ENCODE assay signal across 14 cellular contexts in genomic region chrX:121322159-121322558, GRCh38.
A peak's percentile ranks its signal among the peaks of the same experiment; 100 is the strongest.
DNase-seq lines count a peak whose midpoint lies in the region; ATAC-seq, FAIRE-seq and TF ChIP-seq lines count a peak whose summit lies in the region.
"Had no signal": no experiment of that assay in that cellular context is flagged by ENCODE, and none has a peak within 500 bp of the region (broad histone marks: within the 10 kb centered on the region; RNA-seq: fewer than 3 reads in every experiment).

No MANE protein-coding gene starts in this region.

- peak; percentile 31 to 48 (median 38); a peak in 3 of 6 replicates for TF ChIP-seq CTCF in GM12878 (IDR thresholded peaks at IDR 0.05 in 2 of 3, conservative IDR thresholded peaks at IDR 0.05 in 1 of 3; ENCODE audit: control insufficient read depth in 2 of 3, extremely low read depth in 1 of 3, insufficient read depth in 1 of 3, low read depth in 3 of 3, low read length in 3 of 3)
- peak; percentile 34 for TF ChIP-seq CTCF in osteoblast (IDR thresholded peaks at IDR 0.05; ENCODE audit: extremely low read depth, low read depth, low read length)
- no peak for TF ChIP-seq CTCF in stomach (IDR thresholded peaks at IDR 0.05)

- H4K20me1 ChIP-seq in GM12878 (ENCODE audit: control insufficient read depth, insufficient read depth) (no peaks in the 10 kb centered on the region), osteoblast (ENCODE audit: insufficient read depth, low read length) (no peaks in the 10 kb centered on the region)

- intact Hi-C loops in GM12878 (cut with micrococcal nuclease; ENCODE audit: unreplicated experiment) = loop anchor here (5.0 kb wide), 1 partner anchor 255 kb away; no protein-coding TSS in a partner anchor
- intact Hi-C loops in left colon (cut with DNase I, micrococcal nuclease) = no loop called here
- intact Hi-C loops in stomach (cut with DNase I; ENCODE audit: low total_unique reads) = no loop called here

- no peak overlapping the region for H3K9ac ChIP-seq in GM12878 (ENCODE audit: control insufficient read depth, insufficient read depth, low read length)

- H3K27ac ChIP-seq in GM12878 (ENCODE audit: control insufficient read depth, insufficient read depth) (no peak overlapping the region), osteoblast (ENCODE audit: low read depth, low read length) (no peak overlapping the region), stomach (no peak overlapping the region)

- 0% methylated on average over 1 of the region's 1 CpG for WGBS in GM12878 (ENCODE audit: insufficient coverage, insufficient replicate concordance, low lambda C conversion rate, missing lambda C conversion rate)
- WGBS in stomach, 5 donors = 52 to 88% (median 67%) methylated on average over 1 of the region's 1 CpG

- no peak for FAIRE-seq in GM12878 (lab: Jason Lieb, UNC)

- H3K27me3 ChIP-seq in GM12878 (replicated peaks in 1 of 2; ENCODE audit: control insufficient read depth in 2 of 2, insufficient read depth in 2 of 2, low read length in 1 of 2) (no peaks in the 10 kb centered on the region), osteoblast (ENCODE audit: insufficient read depth, low read length) (no peaks in the 10 kb centered on the region), stomach (no peaks in the 10 kb centered on the region)

- TF ChIP-seq EP300 in GM12878 (IDR thresholded peaks at IDR 0.05; ENCODE audit: borderline replicate concordance in 1 of 2, control insufficient read depth in 1 of 2, low read depth in 2 of 2, low read length in 2 of 2) = no peak
- TF ChIP-seq EP300 in stomach (IDR thresholded peaks at IDR 0.05) = no peak

- H3K36me3 ChIP-seq in GM12878 (ENCODE audit: control insufficient read depth in 2 of 2, insufficient read depth in 2 of 2, low read length in 1 of 2) (no peaks in the 10 kb centered on the region), osteoblast (ENCODE audit: insufficient read depth, low read length) (no peaks in the 10 kb centered on the region), stomach (no peaks in the 10 kb centered on the region)

- DNase-seq in DMS 273 (lab: John Stamatoyannopoulos, UW; ENCODE audit: unreplicated experiment) = peak; percentile 10
- no peak for DNase-seq in DMS 273 treated with DMSO at 0.1 percent for 48 hours (lab: John Stamatoyannopoulos, UW)
- peak; percentile 11 for DNase-seq in KBM-7
- DNase-seq in GM12878 (ENCODE audit: low read depth, low spot score) = no peak
- no peak for DNase-seq in osteoblast (ENCODE audit: insufficient read length, low spot score, missing footprints)
- no peak for DNase-seq in left colon
- DNase-seq in stomach = no peak
- DNase-seq: 8988T; activated CD4-positive, alpha-beta T cell treated with anti-CD3 and anti-CD28 coated beads for 36 hours; activated naive CD8-positive, alpha-beta T cell treated with anti-CD3 and anti-CD28 coated beads, Interleukin-2, amount 10 ng/mL, durations not matched to agents 7 days and 5 days; activated T-cell treated with anti-CD3 and anti-CD28 coated beads, Interleukin-2, amount 50 U/mL, for 1 hour; CD8-positive, alpha-beta T cell; RPMI8226 had no signal

- BruUV-seq in GM12878 (replicated peaks; lab: Mats Ljungman, UMichigan) = no TSS peak

- RAD21 ChIA-PET in GM12878 (lab: Charles Lee; ENCODE audit: unreplicated experiment) = interaction anchor here (1.0 to 1.5 kb wide), 5 partner anchors 13 to 532 kb away, joined by 3 to 8 read pairs (median 4); no protein-coding TSS in a partner anchor

- H3K4me2 ChIP-seq in GM12878 (ENCODE audit: control insufficient read depth, insufficient read depth) (no peak overlapping the region), osteoblast (ENCODE audit: insufficient read depth, low read length) (no peak overlapping the region)

- CTCF ChIA-PET in GM12878 (lab: Yijun Ruan, JAX) = interaction anchor here (0.7 to 5.0 kb wide), 33 partner anchors 8 to 1330 kb away, joined by 3 to 31 read pairs (median 4); no protein-coding TSS in a partner anchor

- H3K9me3 ChIP-seq in GM12878 (replicated peaks; ENCODE audit: control insufficient read depth, insufficient read depth, low read length) (no peaks in the 10 kb centered on the region), osteoblast (ENCODE audit: low read depth, low read length) (no peaks in the 10 kb centered on the region), stomach (no peaks in the 10 kb centered on the region)

- ATAC-seq in GM12878 = no peak
- no peak for ATAC-seq in HG02610 (IDR thresholded peaks at IDR 0.05; ENCODE audit: unreplicated experiment)
- ATAC-seq in left colon = no peak
- ATAC-seq: activated CD4-positive, alpha-beta T cell treated with anti-CD3 and anti-CD28 coated beads for 36 hours; CD8-positive, alpha-beta T cell had no signal

- TF ChIP-seq RAD21 in GM12878 (IDR thresholded peaks at IDR 0.05; ENCODE audit: insufficient read depth, low read depth, low read length) = peak; percentile 10; the same call in 1 of the 2 replicates

- POLR2A ChIA-PET in GM12878 (lab: Charles Lee) = no interaction called here

- no peak overlapping the region for H3K4me3 ChIP-seq in GM12878
- no peak overlapping the region for H3K4me3 ChIP-seq in osteoblast (ENCODE audit: insufficient read depth, low read length)
- no peak overlapping the region for H3K4me3 ChIP-seq in stomach

- in situ Hi-C loops in KBM-7 (cut with MboI; ENCODE audit: low pct_unique_long_range_greater_than_20kb, low sequenced_read_pairs) = no loop called here
- in situ Hi-C loops in GM12878 (cut with MboI) = no loop called here

- no peak overlapping the region for H2AFZ ChIP-seq in GM12878 (ENCODE audit: control insufficient read depth, low read depth, low read length)
- no peak overlapping the region for H2AFZ ChIP-seq in osteoblast (ENCODE audit: low read length)

- H3K79me2 ChIP-seq in GM12878 (ENCODE audit: control insufficient read depth, insufficient read depth, low read length) = no peaks in the 10 kb centered on the region
- no peaks in the 10 kb centered on the region for H3K79me2 ChIP-seq in osteoblast (ENCODE audit: insufficient read depth, low read length)

- TF ChIP-seq POLR2A in GM12878 (IDR thresholded peaks at IDR 0.05; ENCODE audit: low read depth, low read length) (no peak), stomach (IDR thresholded peaks at IDR 0.05) (no peak)

- H3K4me1 ChIP-seq in GM12878 (ENCODE audit: control insufficient read depth, insufficient read depth, low read length) (no peaks in the 10 kb centered on the region), osteoblast (ENCODE audit: insufficient read depth, low read length) (no peaks in the 10 kb centered on the region), stomach (no peaks in the 10 kb centered on the region)

- SMC1A ChIA-PET in GM12878 (lab: Charles Lee; ENCODE audit: uncharacterized antibody, unreplicated experiment) = interaction anchor here (0.7 to 2.2 kb wide), 15 partner anchors 8 to 1214 kb away, joined by 3 to 10 read pairs (median 3); no protein-coding TSS in a partner anchor

TF ChIP-seq in GM12878, 131 proteins besides CTCF, POLR2A, EP300 and RAD21 (continues in another document):
- no peak for TF ChIP-seq NFIC (IDR thresholded peaks at IDR 0.05; ENCODE audit: low read depth, low read length)
- no peak for TF ChIP-seq MYB (IDR thresholded peaks at IDR 0.05; ENCODE audit: borderline replicate concordance, low read depth, low read length)
- TF ChIP-seq JUND (IDR thresholded peaks at IDR 0.05; ENCODE audit: low read depth, low read length) = no peak
- TF ChIP-seq PML (IDR thresholded peaks at IDR 0.05; ENCODE audit: low read length) = no peak
- TF ChIP-seq ZBTB11 (CRISPR knock-in tag; IDR thresholded peaks at IDR 0.05) = no peak
- TF ChIP-seq HCFC1 (IDR thresholded peaks at IDR 0.05; ENCODE audit: low read length) = no peak
- no peak for TF ChIP-seq PBX3 (IDR thresholded peaks at IDR 0.05; ENCODE audit: insufficient replicate concordance, low read depth, low read length)
- no peak for TF ChIP-seq PAX8 (IDR thresholded peaks at IDR 0.05)
- TF ChIP-seq MTA2 (IDR thresholded peaks at IDR 0.05; ENCODE audit: low read depth) = no peak
- TF ChIP-seq EZH2 (IDR thresholded peaks at IDR 0.05; ENCODE audit: borderline replicate concordance, control insufficient read depth, low read depth, low read length) = no peak

Comparison
In these comparisons a context has a peak if more than half of its experiments do, and no peak if none do; other contexts are left out.
1. DNase-seq: peak in DMS 273 (single experiment) and KBM-7 (single experiment); none in DMS 273 treated with DMSO at 0.1 percent for 48 hours (single experiment), GM12878 (single experiment), osteoblast (single experiment), left colon (0 of 2) and stomach (single experiment).
2. CTCF ChIP-seq: peak in GM12878 (3 of 3) and osteoblast (single experiment); none in stomach (0 of 7).